In the genomic region with DNA sequence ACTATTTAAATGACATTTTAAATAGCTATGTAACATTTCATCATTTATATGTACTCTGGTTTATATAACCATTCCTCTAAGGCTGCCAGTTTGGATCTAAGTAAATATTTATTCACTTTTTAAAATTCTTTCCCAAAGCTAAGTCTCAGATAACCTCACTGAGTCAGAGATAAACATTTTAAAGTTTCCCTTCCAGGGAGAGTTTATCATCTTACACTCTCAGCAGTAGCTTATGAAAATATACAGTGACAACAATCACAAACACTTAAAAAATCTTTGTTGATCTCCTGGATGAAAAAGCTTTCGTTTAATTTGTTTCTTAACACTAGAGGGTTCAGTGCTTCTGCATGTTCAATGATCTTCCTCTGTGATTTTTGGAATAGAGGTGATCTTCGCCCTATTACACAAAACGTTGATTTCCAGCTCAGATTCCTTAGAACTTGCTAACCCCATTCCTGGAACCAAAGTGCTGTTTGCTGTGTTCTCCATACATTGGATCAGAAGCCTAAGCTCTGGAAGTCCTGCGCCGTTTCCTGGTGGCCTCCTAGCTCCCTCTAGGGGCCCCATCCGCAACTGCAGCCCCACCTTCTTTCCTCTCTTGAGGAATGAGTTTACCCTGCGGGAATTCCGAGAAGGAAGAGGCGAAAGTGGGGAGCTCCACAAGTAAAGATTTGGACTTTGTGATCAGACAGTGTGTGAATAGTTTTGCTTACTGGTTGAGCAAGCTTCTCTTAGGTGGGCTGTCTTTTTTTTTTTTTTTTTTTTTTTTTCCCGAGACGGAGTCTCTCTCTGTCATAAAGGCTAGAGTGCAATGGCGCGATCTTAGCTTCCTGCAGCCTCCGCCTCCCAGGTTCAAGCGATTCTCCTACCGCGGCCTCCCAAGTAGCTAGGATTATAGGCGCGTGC, we compare ENCODE assay signal across 8 cellular contexts. TPM values are rescaled to one million over a fixed set of nuclear protein-coding genes. Genes with fewer than 3 reads are reported as not detected.
DNase-seq lines count a peak whose midpoint lies in the region; ATAC-seq lines count a peak whose summit lies in the region.

No MANE protein-coding gene starts in this region.

- peak; percentile 83 for ATAC-seq in left colon
- ATAC-seq in stimulated activated effector memory CD8-positive, alpha-beta T cell treated with anti-CD3 and anti-CD28 coated beads, Interleukin-12 subunit alpha, Interleukin-12 subunit beta, amount 100 ng/mL, for 72 hours = no peak

- no peaks in the 10 kb centered on the region for H3K9me3 Mint-ChIP-seq in stimulated activated effector memory CD8-positive, alpha-beta T cell treated with anti-CD3 and anti-CD28 coated beads, Interleukin-12 subunit alpha, Interleukin-12 subunit beta, amount 100 ng/mL, for 72 hours

- peaks cover 22% of the 10 kb centered on the region for H3K36me3 Mint-ChIP-seq in stimulated activated effector memory CD8-positive, alpha-beta T cell treated with anti-CD3 and anti-CD28 coated beads, Interleukin-12 subunit alpha, Interleukin-12 subunit beta, amount 100 ng/mL, for 72 hours

- H3K4me3 Mint-ChIP-seq in stimulated activated effector memory CD8-positive, alpha-beta T cell treated with anti-CD3 and anti-CD28 coated beads, Interleukin-12 subunit alpha, Interleukin-12 subunit beta, amount 100 ng/mL, for 72 hours = no peak overlapping the region

- peak; percentile 37 for DNase-seq in Caki2 (ENCODE audit: low read depth)
- DNase-seq in HT-29 (ENCODE audit: low spot score) = peak; percentile 66
- DNase-seq in T follicular helper cell (ENCODE audit: low read depth) = peak; percentile 22
- DNase-seq in caudate nucleus (lab: John Stamatoyannopoulos, UW) = peak in 47 of 61 donors; percentile 8 to 71 (median 26)
- DNase-seq in left colon = peak; percentile 50 to 81
- DNase-seq in stimulated activated effector memory CD8-positive, alpha-beta T cell treated with anti-CD3 and anti-CD28 coated beads, Interleukin-12 subunit alpha, Interleukin-12 subunit beta, amount 100 ng/mL, for 72 hours (ENCODE audit: low spot score in 2 of 2) = peak; percentile 29 to 70
- DNase-seq in HPDE6-E6E7 (ENCODE audit: extremely low spot score) = no peak
- no peak for DNase-seq in NOMO-1 treated with DMSO at 0.1 percent for 48 hours (lab: John Stamatoyannopoulos, UW; ENCODE audit: unreplicated experiment)

- peaks cover 24% of the 10 kb centered on the region for H3K4me1 Mint-ChIP-seq in stimulated activated effector memory CD8-positive, alpha-beta T cell treated with anti-CD3 and anti-CD28 coated beads, Interleukin-12 subunit alpha, Interleukin-12 subunit beta, amount 100 ng/mL, for 72 hours

- no peak overlapping the region for H3K27ac Mint-ChIP-seq in stimulated activated effector memory CD8-positive, alpha-beta T cell treated with anti-CD3 and anti-CD28 coated beads, Interleukin-12 subunit alpha, Interleukin-12 subunit beta, amount 100 ng/mL, for 72 hours

- intact Hi-C loops in left colon (cut with DNase I, micrococcal nuclease) = loop anchor here (5.0 kb wide), 2 partner anchors 68 to 143 kb away; a partner anchor contains a TSS

- H3K27ac ChIP-seq in caudate nucleus (ENCODE audit: low read depth, low read length) = no peak overlapping the region

- in situ Hi-C loops in Caki2 (cut with HindIII; ENCODE audit: low pct_unique_long_range_greater_than_20kb, low sequenced_read_pairs) = loop anchor here (5.0 kb wide), 1 partner anchor 148 kb away; no protein-coding TSS in a partner anchor

RNA-seq across cellular contexts. Expression of a gene that starts 29.3 kb away (rescaled TPM):
- 9.9 and 26.2 TPM in 2 replicates for total RNA-seq in Caki2 (2014; rRNA removed; shearing (Covaris generic); ENCODE audit: low replicate concordance)
- 8.5 and 11.6 TPM in 2 replicates for total RNA-seq in HT-29 (2014; rRNA removed; shearing (Covaris generic))
- total RNA-seq in left colon = 10 to 100 TPM; 53.1 to 53.9 TPM

Comparison
In these comparisons a context has a peak if more than half of its experiments do, and no peak if none do; other contexts are left out.
1. DNase-seq: peak in Caki2 (single experiment), HT-29 (single experiment), T follicular helper cell (single experiment), caudate nucleus (47 of 61), left colon (2 of 2) and stimulated activated effector memory CD8-positive, alpha-beta T cell treated with anti-CD3 and anti-CD28 coated beads, Interleukin-12 subunit alpha, Interleukin-12 subunit beta, amount 100 ng/mL, for 72 hours (2 of 2); none in HPDE6-E6E7 (single experiment) and NOMO-1 treated with DMSO at 0.1 percent for 48 hours (single experiment).